In genomic region chr7:5430612-5430947, GRCh38 we compare ENCODE assay signal across 9 cellular contexts. TPM values are rescaled to one million over a fixed set of nuclear protein-coding genes. Genes with fewer than 3 reads are reported as not detected.
DNase-seq lines count a peak whose midpoint lies in the region; ATAC-seq and TF ChIP-seq lines count a peak whose summit lies in the region.
"Had no signal": no experiment of that assay in that cellular context is flagged by ENCODE, and none has a peak within 500 bp of the region (broad histone marks: within the 10 kb centered on the region; RNA-seq: fewer than 3 reads in every experiment).

No MANE protein-coding gene starts in this region.

- ATAC-seq in HG02970 (IDR thresholded peaks at IDR 0.05; ENCODE audit: low FRiP score, unreplicated experiment) (no peak), HG03139 (IDR thresholded peaks at IDR 0.05; ENCODE audit: unreplicated experiment) (no peak)

- H3K27ac Mint-ChIP-seq in HFFc6 (peak overlapping the region; percentile 99), mesothelial cell of epicardium (peak overlapping the region; percentile 100)

- WGBS in thymus, result 91% methylated on average over 5 of the region's 5 CpGs

- peaks cover 27% of the 10 kb centered on the region for H3K4me1 ChIP-seq in thymus (ENCODE audit: control insufficient read depth, insufficient read depth, low read length)

- H3K4me1 Mint-ChIP-seq in HFFc6 (ENCODE audit: low read depth), result peaks cover 20% of the 10 kb centered on the region
- peaks cover 27% of the 10 kb centered on the region for H3K4me1 Mint-ChIP-seq in mesothelial cell of epicardium

- no peak for TF ChIP-seq CTCF in HFFc6 (IDR thresholded peaks at IDR 0.05)
- no peak for TF ChIP-seq CTCF in mesothelial cell of epicardium (IDR thresholded peaks at IDR 0.05; ENCODE audit: unreplicated experiment)

- no peak for DNase-seq in HFFc6
- DNase-seq in caudate nucleus (lab: John Stamatoyannopoulos, UW), result no peak
- no peak for DNase-seq in mesothelial cell of epicardium (ENCODE audit: low spot score in 2 of 2, unreplicated experiment in 2 of 2)
- DNase-seq in NCI-H1436 (lab: John Stamatoyannopoulos, UW), result no peak
- DNase-seq in HPDE6-E6E7 (ENCODE audit: extremely low spot score), result no peak
- DNase-seq: brain microvascular endothelial cell had no signal

- peaks cover 11% of the 10 kb centered on the region for H3K27me3 Mint-ChIP-seq in HFFc6 (ENCODE audit: insufficient read depth)
- H3K27me3 Mint-ChIP-seq in mesothelial cell of epicardium (ENCODE audit: low read depth), result no peaks in the 10 kb centered on the region

- H3K4me3 ChIP-seq in thymus (ENCODE audit: low read length), result no peak overlapping the region

- H3K4me3 Mint-ChIP-seq in HFFc6 (peak overlapping the region; percentile 92), mesothelial cell of epicardium (peak overlapping the region; percentile 98)

- H3K9me3 Mint-ChIP-seq in HFFc6 (peaks cover 4% of the 10 kb centered on the region; the same call in 1 of the 2 replicates), mesothelial cell of epicardium (peaks cover 5% of the 10 kb centered on the region)

- H3K36me3 Mint-ChIP-seq in HFFc6 (ENCODE audit: low read depth) (peaks cover 29% of the 10 kb centered on the region), mesothelial cell of epicardium (peaks cover 22% of the 10 kb centered on the region)

- peak overlapping the region; percentile 99 for H3K27ac ChIP-seq in caudate nucleus (ENCODE audit: low read depth, low read length)
- H3K27ac ChIP-seq in thymus (ENCODE audit: low read depth), result peak overlapping the region; percentile 38

- H3K9me3 ChIP-seq in thymus (ENCODE audit: control insufficient read depth), result peaks cover 3% of the 10 kb centered on the region

- H3K36me3 ChIP-seq in thymus (ENCODE audit: control insufficient read depth, insufficient read depth), result no peaks in the 10 kb centered on the region
- H3K36me3 ChIP-seq: brain microvascular endothelial cell had no signal

- H3K27me3 ChIP-seq in thymus (ENCODE audit: control insufficient read depth, insufficient read depth), result peaks cover 46% of the 10 kb centered on the region
- H3K27me3 ChIP-seq: brain microvascular endothelial cell had no signal

RNA-seq across cellular contexts. Expression of gene TNRC18, which starts 6.9 kb away (rescaled TPM):
- 10 to 100 TPM; 70.6 to 87.1 (median 79.9) TPM for total RNA-seq in HFFc6 (2021; fragmentation: NEBNext Ultra II Directional; extraction: Animal tissue kit (Norgen Biotek cat#: 25700))
- 151 to 171 TPM (median 166 TPM) in 3 replicates for total RNA-seq in mesothelial cell of epicardium
- polyA plus RNA-seq in thymus, result 26.2 TPM
